8 cellular contexts compared by ENCODE assay signal in the genomic region with DNA sequence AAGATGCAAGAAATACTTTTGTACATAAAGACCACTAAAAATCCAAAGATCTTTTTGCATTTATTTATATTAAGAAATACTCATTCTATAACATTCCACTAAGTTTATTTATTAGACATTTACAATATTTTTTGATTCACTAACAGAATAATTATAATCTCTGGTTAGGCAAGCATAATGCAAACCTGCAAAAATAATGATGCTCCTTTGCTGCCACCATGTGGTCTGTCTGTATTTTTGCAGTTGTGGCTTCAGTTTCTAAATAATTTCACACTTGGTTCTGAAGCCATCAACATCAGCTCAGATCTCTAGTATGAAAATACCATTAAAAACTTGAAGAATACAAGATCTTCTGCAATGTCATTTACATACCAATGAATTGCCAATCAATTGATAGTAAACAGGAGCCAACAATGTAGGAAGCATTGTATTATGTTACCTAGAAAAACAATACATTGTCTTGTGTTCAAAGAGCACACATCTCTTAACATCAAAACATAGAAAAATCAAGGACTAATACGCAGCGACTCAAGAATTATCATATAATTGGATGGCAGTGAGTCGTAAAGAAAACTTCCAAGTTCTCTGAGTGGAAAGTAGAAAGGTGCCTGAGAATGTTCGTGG.
DNase-seq lines count a peak whose midpoint lies in the region; ATAC-seq, FAIRE-seq and TF ChIP-seq lines count a peak whose summit lies in the region.

No MANE protein-coding gene starts in this region.

- H3K27me3 ChIP-seq in DOHH2 (ENCODE audit: control insufficient read depth, low read length) = no peaks in the 10 kb centered on the region

- H3K36me3 ChIP-seq in DOHH2 (ENCODE audit: control insufficient read depth, low read length) = no peaks in the 10 kb centered on the region

- H3K4me2 ChIP-seq in DOHH2 (ENCODE audit: low read length) = no peak overlapping the region

- H3K4me3 ChIP-seq in DOHH2 (ENCODE audit: low read length) = no peak overlapping the region

- H3K4me1 ChIP-seq in DOHH2 (ENCODE audit: control insufficient read depth, low read length) = no peaks in the 10 kb centered on the region

- DNase-seq in RCC 7860 (ENCODE audit: low spot score) (peak; percentile 43), astrocyte of the hippocampus (ENCODE audit: low read depth, low spot score) (peak; percentile 72), HuH-7.5 (ENCODE audit: low spot score) (no peak)
- peak; percentile 32 to 58 for DNase-seq in stimulated activated CD4-positive, alpha-beta T cell treated with anti-CD3 and anti-CD28 coated beads, Interleukin-2, amount 100 ng/mL, for 24 hours

- peak; percentile 85 for ATAC-seq in GM19455 (IDR thresholded peaks at IDR 0.05; ENCODE audit: unreplicated experiment)
- ATAC-seq in HG03565 (IDR thresholded peaks at IDR 0.05; ENCODE audit: unreplicated experiment) = peak; percentile 90

- FAIRE-seq in RCC 7860 (lab: Jason Lieb, UNC) (peak; percentile 89), islet of Langerhans (lab: Jason Lieb, UNC) (peak; percentile 100)

- no peak overlapping the region for H3K27ac ChIP-seq in DOHH2 (ENCODE audit: low read depth, low read length)

- H3K9me3 ChIP-seq in DOHH2 (ENCODE audit: control insufficient read depth, insufficient read depth, low read length) = no peaks in the 10 kb centered on the region

- TF ChIP-seq CTCF in DOHH2 (IDR thresholded peaks at IDR 0.05; ENCODE audit: low read depth, low read length, poor library complexity, severe bottlenecking) = peak; percentile 69

- no peaks in the 10 kb centered on the region for H3K79me2 ChIP-seq in DOHH2 (ENCODE audit: control insufficient read depth, low read length)

- H3K9me2 ChIP-seq in DOHH2 (replicated peaks; ENCODE audit: control insufficient read depth, low read length) = no peaks in the 10 kb centered on the region

- no peaks in the 10 kb centered on the region for H3F3A ChIP-seq in DOHH2 (ENCODE audit: control insufficient read depth, insufficient read depth)

- H4K20me1 ChIP-seq in DOHH2 (ENCODE audit: control insufficient read depth, insufficient read depth, low read depth, low read length) = no peaks in the 10 kb centered on the region
